Comparison of ENCODE assay signal across 8 cellular contexts in genomic region chr10:32955299-32955772, GRCh38. TPM values are rescaled to one million over a fixed set of nuclear protein-coding genes. Genes with fewer than 3 reads are reported as not detected.
DNase-seq lines count a peak whose midpoint lies in the region; ATAC-seq and TF ChIP-seq lines count a peak whose summit lies in the region.

No MANE protein-coding gene starts in this region.

- H3K36me3 Mint-ChIP-seq in effector memory CD8-positive, alpha-beta T cell (ENCODE audit: insufficient read depth), result peaks cover 28% of the 10 kb centered on the region
- H3K36me3 Mint-ChIP-seq in nephron (ENCODE audit: low read depth), result no peaks in the 10 kb centered on the region

- TF ChIP-seq CTCF in LNCaP clone FGC (IDR thresholded peaks at IDR 0.05; ENCODE audit: control insufficient read depth, extremely low read depth, insufficient read depth) (no peak), nephron (IDR thresholded peaks at IDR 0.05; ENCODE audit: unreplicated experiment in 3 of 3) (no peak), testis (IDR thresholded peaks at IDR 0.05) (no peak)

- H3K36me3 ChIP-seq in BLaER1 treated with 17β-estradiol and CSF1 and Interleukin-3, amounts not matched to agents 10 nM and 100 nM, result peaks cover 0 to 20% (median 9%) of the 10 kb centered on the region in 11 experiments; a peak in 11 of 22 replicates
- H3K36me3 ChIP-seq in testis (ENCODE audit: low read depth, missing control alignments), result no peaks in the 10 kb centered on the region

- 0 out of 22 replicates have a peak overlapping the region, but pooled peaks of 1 of the 11 experiments have one; percentile 5 for H3K27ac ChIP-seq in BLaER1 treated with 17β-estradiol and CSF1 and Interleukin-3, amounts not matched to agents 10 nM and 100 nM
- no peak overlapping the region for H3K27ac ChIP-seq in testis

- TF ChIP-seq POLR2A in testis (IDR thresholded peaks at IDR 0.05), result no peak

- intact Hi-C loops in testis (cut with DNase I; ENCODE audit: low total_unique reads), result no loop called here

- H3K27me3 Mint-ChIP-seq in effector memory CD8-positive, alpha-beta T cell, result no peaks in the 10 kb centered on the region
- H3K27me3 Mint-ChIP-seq in nephron (ENCODE audit: low read depth), result no peaks in the 10 kb centered on the region

- DNase-seq in LNCaP clone FGC (ENCODE audit: low read depth) (peak; percentile 59), testis (no peak), foreskin melanocyte (no peak)
- no peak for DNase-seq in effector memory CD8-positive, alpha-beta T cell

- WGBS in testis, 2 donors, result 26 to 32% methylated on average over 4 of the region's 4 CpGs

- H3K9ac ChIP-seq in BLaER1 treated with 17β-estradiol and CSF1 and Interleukin-3, amounts not matched to agents 10 nM and 100 nM, result peak overlapping the region in 3 of 11 experiments; percentile 44 to 99 (median 96); a peak in 5 of 22 replicates

- peak overlapping the region; percentile 72 to 77 for H3K27ac Mint-ChIP-seq in effector memory CD8-positive, alpha-beta T cell
- H3K27ac Mint-ChIP-seq in nephron, result peak overlapping the region; percentile 65 to 83 (median 65)

- ATAC-seq in effector memory CD8-positive, alpha-beta T cell (replicated peaks), result no peak
- ATAC-seq in activated CD4-positive, CD25-positive, alpha-beta regulatory T cell treated with anti-CD3 and anti-CD28 coated beads, Interleukin-2, amount 50 U/mL, for 24 hours, result no peak
- ATAC-seq in HG02798 (IDR thresholded peaks at IDR 0.05; ENCODE audit: poor library complexity, unreplicated experiment), result no peak

- peak overlapping the region in 3 of 10 experiments; percentile 95 to 99 (median 96); a peak in 4 of 20 replicates for H3K4me3 ChIP-seq in BLaER1 treated with 17β-estradiol and CSF1 and Interleukin-3, amounts not matched to agents 10 nM and 100 nM
- H3K4me3 ChIP-seq in LNCaP clone FGC (ENCODE audit: low read depth, low read length) (peak overlapping the region; percentile 88), testis (no peak overlapping the region)

- H3K4me1 Mint-ChIP-seq in effector memory CD8-positive, alpha-beta T cell (ENCODE audit: low read depth in 2 of 2), result peaks cover 47 to 68% of the 10 kb centered on the region in 2 donors
- H3K4me1 Mint-ChIP-seq in nephron, result peaks cover 71% of the 10 kb centered on the region

- peaks cover 33 to 79% (median 46%) of the 10 kb centered on the region in 10 experiments for H3K4me1 ChIP-seq in BLaER1 treated with 17β-estradiol and CSF1 and Interleukin-3, amounts not matched to agents 10 nM and 100 nM
- H3K4me1 ChIP-seq in testis, result peaks cover 22% of the 10 kb centered on the region

- H3K4me2 ChIP-seq in BLaER1 treated with 17β-estradiol and CSF1 and Interleukin-3, amounts not matched to agents 10 nM and 100 nM, result peak overlapping the region; percentile 24 to 99 (median 86); a peak in 20 of 22 replicates

- no peaks in the 10 kb centered on the region for H3K9me3 Mint-ChIP-seq in effector memory CD8-positive, alpha-beta T cell
- H3K9me3 Mint-ChIP-seq in nephron, result no peaks in the 10 kb centered on the region

- no peaks in the 10 kb centered on the region for H3K27me3 ChIP-seq in BLaER1 treated with 17β-estradiol and CSF1 and Interleukin-3, amounts not matched to agents 10 nM and 100 nM
- H3K27me3 ChIP-seq in testis, result no peaks in the 10 kb centered on the region

- H4K20me1 ChIP-seq in BLaER1 treated with 17β-estradiol and CSF1 and Interleukin-3, amounts not matched to agents 10 nM and 100 nM, result peaks cover 60 to 74% (median 72%) of the 10 kb centered on the region in 11 experiments; a peak in 21 of 22 replicates

- no peaks in the 10 kb centered on the region; a peak in 1 of 22 replicates for H3K9me3 ChIP-seq in BLaER1 treated with 17β-estradiol and CSF1 and Interleukin-3, amounts not matched to agents 10 nM and 100 nM (replicated peaks in 1 of 11)
- no peaks in the 10 kb centered on the region for H3K9me3 ChIP-seq in testis

- peak overlapping the region; percentile 72 to 84 for H3K4me3 Mint-ChIP-seq in effector memory CD8-positive, alpha-beta T cell
- peak overlapping the region; percentile 75 to 86 (median 76) for H3K4me3 Mint-ChIP-seq in nephron

RNA-seq across cellular contexts. Expression of gene ITGB1, which starts 2.7 kb away (rescaled TPM):
- total RNA-seq in testis, result 100 to 1,000 TPM; 158 to 189 TPM
- polyA plus RNA-seq in testis (ENCODE audit: insufficient read depth, low read depth, low replicate concordance), result 175 TPM
